ENCODE assay signal across 22 cellular contexts in genomic region chr16:20862162-20862960, GRCh38. TPM values are rescaled to one million over a fixed set of nuclear protein-coding genes. Genes with fewer than 3 reads are reported as not detected.
DNase-seq lines count a peak whose midpoint lies in the region; TF ChIP-seq lines count a peak whose summit lies in the region.
"Had no signal": no experiment of that assay in that cellular context is flagged by ENCODE, and none has a peak within 500 bp of the region (broad histone marks: within the 10 kb centered on the region; RNA-seq: fewer than 3 reads in every experiment).

No MANE protein-coding gene starts in this region.

- 94 to 95% methylated on average over 17 to 21 of the region's 21 CpGs for WGBS in endodermal cell (ENCODE audit: insufficient coverage in 1 of 2, insufficient read length in 1 of 2), 2 experiments

- CTCF ChIA-PET in CD4-positive, alpha-beta memory T cell (lab: Charles Lee; ENCODE audit: partially characterized antibody) = interaction anchor here (0.8 to 2.5 kb wide), 2 partner anchors 12 kb away, joined by 3 to 9 read pairs; no protein-coding TSS in a partner anchor
- CTCF ChIA-PET in activated CD4-positive, alpha-beta T cell treated with anti-CD3 and anti-CD28 coated beads, Interleukin-2, amount 10 ng/mL, durations not matched to agents 7 days and 5 days (lab: Charles Lee) = interaction anchor here (1.6 kb wide), 1 partner anchor 240 kb away, joined by 3 read pairs; no protein-coding TSS in a partner anchor

- H3K9me3 ChIP-seq in WERI-Rb-1 (ENCODE audit: severe bottlenecking) (peaks cover 7% of the 10 kb centered on the region), endodermal cell (ENCODE audit: control insufficient read depth, low read length) (no peaks in the 10 kb centered on the region)
- no peaks in the 10 kb centered on the region for H3K9me3 ChIP-seq in CD4-positive, alpha-beta memory T cell (ENCODE audit: control insufficient read depth in 1 of 2, low read length in 2 of 2)
- H3K9me3 ChIP-seq: HAP-1 had no signal

- peak overlapping the region; percentile 98 for H3K27ac ChIP-seq in WERI-Rb-1
- H3K27ac ChIP-seq in endodermal cell (ENCODE audit: low read depth, low read length) = no peak overlapping the region
- no peak overlapping the region for H3K27ac ChIP-seq in CD4-positive, alpha-beta memory T cell (ENCODE audit: low read depth, low read length)

- peaks cover 57% of the 10 kb centered on the region for H3K36me3 ChIP-seq in WERI-Rb-1
- peaks cover 30% of the 10 kb centered on the region for H3K36me3 ChIP-seq in endodermal cell (ENCODE audit: control insufficient read depth, insufficient read depth, low read length)
- peaks cover 17% of the 10 kb centered on the region for H3K36me3 ChIP-seq in CD4-positive, alpha-beta memory T cell (ENCODE audit: insufficient read depth, low read length)

- TF ChIP-seq CTCF in HFFc6 (IDR thresholded peaks at IDR 0.05) (no peak), WERI-Rb-1 (IDR thresholded peaks at IDR 0.05; ENCODE audit: low read depth, low read length) (no peak), endodermal cell (conservative IDR thresholded peaks at IDR 0.05) (no peak), progenitor cell of endocrine pancreas (IDR thresholded peaks at IDR 0.05; ENCODE audit: unreplicated experiment) (no peak)

- H3K9me3 Mint-ChIP-seq in HFFc6 = no peaks in the 10 kb centered on the region
- H3K9me3 Mint-ChIP-seq in endodermal cell = no peaks in the 10 kb centered on the region
- peaks cover 3% of the 10 kb centered on the region for H3K9me3 Mint-ChIP-seq in progenitor cell of endocrine pancreas (ENCODE audit: low read depth)
- no peaks in the 10 kb centered on the region for H3K9me3 Mint-ChIP-seq in CD4-positive, alpha-beta memory T cell
- H3K9me3 Mint-ChIP-seq in activated CD4-positive, alpha-beta T cell treated with anti-CD3 and anti-CD28 coated beads, Interleukin-2, amount 10 ng/mL, durations not matched to agents 7 days and 5 days = no peaks in the 10 kb centered on the region

- H3K4me3 ChIP-seq in WERI-Rb-1 (ENCODE audit: low read depth, low read length) (no peak overlapping the region), endodermal cell (ENCODE audit: low read length) (no peak overlapping the region)
- no peak overlapping the region for H3K4me3 ChIP-seq in CD4-positive, alpha-beta memory T cell (ENCODE audit: low read length in 2 of 2)
- H3K4me3 ChIP-seq: HAP-1 had no signal

- H3K27ac Mint-ChIP-seq in HFFc6 = peak overlapping the region; percentile 30
- H3K27ac Mint-ChIP-seq in endodermal cell = peak overlapping the region; percentile 64
- peak overlapping the region; percentile 27 for H3K27ac Mint-ChIP-seq in progenitor cell of endocrine pancreas
- no peak overlapping the region for H3K27ac Mint-ChIP-seq in CD4-positive, alpha-beta memory T cell
- no peak overlapping the region for H3K27ac Mint-ChIP-seq in activated CD4-positive, alpha-beta T cell treated with anti-CD3 and anti-CD28 coated beads, Interleukin-2, amount 10 ng/mL, durations not matched to agents 7 days and 5 days

- H3K27me3 Mint-ChIP-seq in HFFc6 (ENCODE audit: insufficient read depth) (no peaks in the 10 kb centered on the region; the same call in 1 of the 2 replicates), endodermal cell (ENCODE audit: insufficient read depth) (no peaks in the 10 kb centered on the region), progenitor cell of endocrine pancreas (no peaks in the 10 kb centered on the region)
- no peaks in the 10 kb centered on the region for H3K27me3 Mint-ChIP-seq in CD4-positive, alpha-beta memory T cell
- H3K27me3 Mint-ChIP-seq in activated CD4-positive, alpha-beta T cell treated with anti-CD3 and anti-CD28 coated beads, Interleukin-2, amount 10 ng/mL, durations not matched to agents 7 days and 5 days = no peaks in the 10 kb centered on the region

- POLR2A ChIA-PET in CD4-positive, alpha-beta memory T cell (lab: Charles Lee; ENCODE audit: partially characterized antibody) = no interaction called here
- POLR2A ChIA-PET in activated CD4-positive, alpha-beta T cell treated with anti-CD3 and anti-CD28 coated beads, Interleukin-2, amount 10 ng/mL, durations not matched to agents 7 days and 5 days (lab: Charles Lee) = no interaction called here

- H3K4me3 Mint-ChIP-seq in HFFc6 (no peak overlapping the region), endodermal cell (no peak overlapping the region), progenitor cell of endocrine pancreas (ENCODE audit: low read depth) (no peak overlapping the region)
- no peak overlapping the region for H3K4me3 Mint-ChIP-seq in CD4-positive, alpha-beta memory T cell
- no peak overlapping the region for H3K4me3 Mint-ChIP-seq in activated CD4-positive, alpha-beta T cell treated with anti-CD3 and anti-CD28 coated beads, Interleukin-2, amount 10 ng/mL, durations not matched to agents 7 days and 5 days

- H3K27me3 ChIP-seq in WERI-Rb-1 (ENCODE audit: insufficient read depth, low read depth, severe bottlenecking) = no peaks in the 10 kb centered on the region
- H3K27me3 ChIP-seq in endodermal cell (ENCODE audit: control insufficient read depth, insufficient read depth, low read length, poor library complexity, severe bottlenecking) = no peaks in the 10 kb centered on the region
- no peaks in the 10 kb centered on the region for H3K27me3 ChIP-seq in CD4-positive, alpha-beta memory T cell (ENCODE audit: insufficient read depth, low read length)

- H3K9ac ChIP-seq in endodermal cell (ENCODE audit: extremely low read depth, low read length, poor library complexity, severe bottlenecking) = no peak overlapping the region

- DNase-seq in HFFc6 = no peak
- no peak for DNase-seq in WERI-Rb-1
- no peak for DNase-seq in endodermal cell
- no peak for DNase-seq in progenitor cell of endocrine pancreas (ENCODE audit: low spot score, unreplicated experiment)
- no peak for DNase-seq in CD4-positive, alpha-beta memory T cell
- no peak for DNase-seq in activated CD4-positive, CD25-positive, alpha-beta regulatory T cell (lab: John Stamatoyannopoulos, UW)
- DNase-seq in activated CD4-positive, alpha-beta T cell treated with anti-CD3 and anti-CD28 coated beads, Interleukin-2, amount 10 ng/mL, durations not matched to agents 7 days and 5 days = no peak
- DNase-seq in H4 (ENCODE audit: low spot score) = no peak
- DNase-seq: C1 segment of cervical spinal cord, Calu3, DND-41, NCI-H1092, NCI-H1436, NCI-H187, NCI-H2081 treated with DMSO at 0.1 percent for 48 hours, NCI-H2171, NCI-H226, NCI-H510A, NCI-H69, RPMI8226, SHP77 had no signal

- intact Hi-C loops in CD4-positive, alpha-beta memory T cell (cut with micrococcal nuclease) = no loop called here

- H3K36me3 Mint-ChIP-seq in HFFc6 (ENCODE audit: low read depth) (peaks cover 49% of the 10 kb centered on the region), endodermal cell (ENCODE audit: low read depth) (peaks cover 28% of the 10 kb centered on the region), progenitor cell of endocrine pancreas (ENCODE audit: insufficient read depth) (peaks cover 15% of the 10 kb centered on the region)
- H3K36me3 Mint-ChIP-seq in CD4-positive, alpha-beta memory T cell = peaks cover 28 to 30% of the 10 kb centered on the region in 2 donors
- H3K36me3 Mint-ChIP-seq in activated CD4-positive, alpha-beta T cell treated with anti-CD3 and anti-CD28 coated beads, Interleukin-2, amount 10 ng/mL, durations not matched to agents 7 days and 5 days (ENCODE audit: low read depth) = peaks cover 33% of the 10 kb centered on the region

- H3K4me1 Mint-ChIP-seq in HFFc6 (ENCODE audit: low read depth) (peaks cover 53% of the 10 kb centered on the region), endodermal cell (peaks cover 23% of the 10 kb centered on the region), progenitor cell of endocrine pancreas (ENCODE audit: low read depth) (peaks cover 8% of the 10 kb centered on the region)
- H3K4me1 Mint-ChIP-seq in CD4-positive, alpha-beta memory T cell = peaks cover 8 to 17% (median 11%) of the 10 kb centered on the region in 4 donors
- peaks cover 34% of the 10 kb centered on the region for H3K4me1 Mint-ChIP-seq in activated CD4-positive, alpha-beta T cell treated with anti-CD3 and anti-CD28 coated beads, Interleukin-2, amount 10 ng/mL, durations not matched to agents 7 days and 5 days

- H3K4me1 ChIP-seq in endodermal cell (ENCODE audit: control insufficient read depth, insufficient read depth, low read length) = peaks cover 6% of the 10 kb centered on the region
- peaks cover 7% of the 10 kb centered on the region for H3K4me1 ChIP-seq in CD4-positive, alpha-beta memory T cell (ENCODE audit: insufficient read depth, low read length)

RNA-seq across cellular contexts. Expression of gene DCUN1D3, which starts 37.8 kb away (rescaled TPM):
- 10 to 100 TPM; 29.2 to 41.0 (median 32.1) TPM for total RNA-seq in HFFc6 (2021; fragmentation: NEBNext Ultra II Directional; extraction: Animal tissue kit (Norgen Biotek cat#: 25700))
- total RNA-seq in endodermal cell = 10 to 100 TPM; 21.3 to 22.7 TPM
- 5.9 TPM for polyA plus RNA-seq in endodermal cell (2013, experiment 1 of 2)
- polyA plus RNA-seq in endodermal cell (2013, experiment 2 of 2) = 4.8 TPM
- total RNA-seq in progenitor cell of endocrine pancreas = 23.2 and 24.2 TPM in 2 replicates
- 1 to 10 TPM; 6.2 to 7.5 TPM for total RNA-seq in CD4-positive, alpha-beta memory T cell
- polyA plus RNA-seq in CD4-positive, alpha-beta memory T cell = 1 to 10 TPM in 1 of 2 donors, under 1 TPM in 1; 0.11 to 1.1 TPM
- 10 to 100 TPM in 1 of 2 experiments, 1 to 10 TPM in 1; 9.9 to 10.8 TPM for total RNA-seq in activated CD4-positive, alpha-beta T cell treated with anti-CD3 and anti-CD28 coated beads, Interleukin-2, amount 10 ng/mL, durations not matched to agents 7 days and 5 days
- total RNA-seq in H4 (2014; rRNA removed; shearing (Covaris generic)) = 8.3 and 9.3 TPM in 2 replicates

RNA-seq across cellular contexts. Expression of gene LYRM1, which starts 38.2 kb away (rescaled TPM):
- total RNA-seq in HFFc6 (2021; fragmentation: NEBNext Ultra II Directional; extraction: Animal tissue kit (Norgen Biotek cat#: 25700)) = 10 to 100 TPM; 22.2 to 28.4 (median 25.8) TPM
- total RNA-seq in endodermal cell (10 to 100 TPM; 13.1 to 16.8 TPM), progenitor cell of endocrine pancreas (32.5 and 34.2 TPM in 2 replicates)
- 31.5 TPM for polyA plus RNA-seq in endodermal cell (2013, experiment 1 of 2)
- polyA plus RNA-seq in endodermal cell (2013, experiment 2 of 2) = 32.3 TPM
- 10 to 100 TPM; 25.8 to 27.4 TPM for total RNA-seq in CD4-positive, alpha-beta memory T cell
- 10 to 100 TPM; 42.0 to 54.3 TPM for polyA plus RNA-seq in CD4-positive, alpha-beta memory T cell
- 10 to 100 TPM; 21.7 to 26.7 TPM for total RNA-seq in activated CD4-positive, alpha-beta T cell treated with anti-CD3 and anti-CD28 coated beads, Interleukin-2, amount 10 ng/mL, durations not matched to agents 7 days and 5 days
- total RNA-seq in H4 (2014; rRNA removed; shearing (Covaris generic)) = 35.9 and 55.8 TPM in 2 replicates

RNA-seq across cellular contexts. Expression of gene REXO5, which starts 56.0 kb away (rescaled TPM):
- 10 to 100 TPM in 3 of 6 experiments, 1 to 10 TPM in 3; 4.9 to 12.2 (median 9.6) TPM for total RNA-seq in HFFc6 (2021; fragmentation: NEBNext Ultra II Directional; extraction: Animal tissue kit (Norgen Biotek cat#: 25700))
- total RNA-seq in endodermal cell (10 to 100 TPM in 1 of 2 donors, 1 to 10 TPM in 1; 4.3 to 10.2 TPM), progenitor cell of endocrine pancreas (8.0 and 9.5 TPM in 2 replicates)
- 9.3 TPM for polyA plus RNA-seq in endodermal cell (2013, experiment 1 of 2)
- polyA plus RNA-seq in endodermal cell (2013, experiment 2 of 2) = 7.8 TPM
- total RNA-seq in CD4-positive, alpha-beta memory T cell = 1 to 10 TPM in 1 of 2 experiments, under 1 TPM in 1; 0.53 to 1.1 TPM
- under 1 TPM; 0.22 to 0.39 TPM for polyA plus RNA-seq in CD4-positive, alpha-beta memory T cell
- 10 to 100 TPM in 1 of 2 experiments, 1 to 10 TPM in 1; 9.8 to 11.0 TPM for total RNA-seq in activated CD4-positive, alpha-beta T cell treated with anti-CD3 and anti-CD28 coated beads, Interleukin-2, amount 10 ng/mL, durations not matched to agents 7 days and 5 days
- 4.2 and 6.9 TPM in 2 replicates for total RNA-seq in H4 (2014; rRNA removed; shearing (Covaris generic))

RNA-seq across cellular contexts. Expression of gene ERI2, which starts 56.1 kb away (rescaled TPM):
- total RNA-seq in HFFc6 (2021; fragmentation: NEBNext Ultra II Directional; extraction: Animal tissue kit (Norgen Biotek cat#: 25700)) = 10 to 100 TPM; 10.6 to 16.1 (median 13.1) TPM
- 10 to 100 TPM; 18.7 TPM for total RNA-seq in endodermal cell
- 32.1 TPM for polyA plus RNA-seq in endodermal cell (2013, experiment 1 of 2)
- polyA plus RNA-seq in endodermal cell (2013, experiment 2 of 2) = 31.0 TPM
- total RNA-seq in progenitor cell of endocrine pancreas = 22.0 and 22.3 TPM in 2 replicates
- 1 to 10 TPM; 3.7 to 4.0 TPM for total RNA-seq in CD4-positive, alpha-beta memory T cell
- polyA plus RNA-seq in CD4-positive, alpha-beta memory T cell = 1 to 10 TPM; 2.8 to 3.2 TPM
- 10 to 100 TPM; 12.5 to 17.3 TPM for total RNA-seq in activated CD4-positive, alpha-beta T cell treated with anti-CD3 and anti-CD28 coated beads, Interleukin-2, amount 10 ng/mL, durations not matched to agents 7 days and 5 days
- total RNA-seq in H4 (2014; rRNA removed; shearing (Covaris generic)) = 11.7 and 21.9 TPM in 2 replicates

Comparison
In these comparisons a context has a peak if more than half of its experiments do, and no peak if none do; other contexts are left out.
1. H3K27ac Mint-ChIP-seq: peak in HFFc6 (single experiment), endodermal cell (single experiment) and progenitor cell of endocrine pancreas (single experiment); none in CD4-positive, alpha-beta memory T cell (0 of 7) and activated CD4-positive, alpha-beta T cell treated with anti-CD3 and anti-CD28 coated beads, Interleukin-2, amount 10 ng/mL, durations not matched to agents 7 days and 5 days (single experiment).